ENCODE assay signal across 8 cellular contexts in genomic region chr16:84617631-84618427, GRCh38. TPM values are rescaled to one million over a fixed set of nuclear protein-coding genes. Genes with fewer than 3 reads are reported as not detected.
DNase-seq lines count a peak whose midpoint lies in the region; ATAC-seq and TF ChIP-seq lines count a peak whose summit lies in the region.

COTL1 (minus strand) TSS chr16:84618078; CDS start chr16:84617914, 164 bp downstream.

- H3K27me3 ChIP-seq in gastroesophageal sphincter, result peaks cover 5% of the 10 kb centered on the region

- H3K9me3 ChIP-seq in HEK293 (ENCODE audit: control insufficient read depth, insufficient read depth, low read depth, low read length) (no peaks in the 10 kb centered on the region), gastroesophageal sphincter (no peaks in the 10 kb centered on the region)

- POLR2A ChIA-PET in HEK293 (lab: Yijun Ruan, JAX), result interaction anchor here (0.6 kb wide), 1 partner anchor 132 kb away, joined by 6 read pairs; no protein-coding TSS in a partner anchor

- TF ChIP-seq CTCF in HEK293 (tag by site-specific recombination; IDR thresholded peaks at IDR 0.05) (no peak; the same call in 1 of the 2 replicates), gastroesophageal sphincter (IDR thresholded peaks at IDR 0.05) (peak in 1 of 4 experiments; percentile 23)

- peaks cover 4% of the 10 kb centered on the region; the same call in 1 of the 2 replicates for H3K4me1 ChIP-seq in HEK293 (ENCODE audit: control insufficient read depth, insufficient read depth, low read length)
- peaks cover 0 to 51% (median 25%) of the 10 kb centered on the region in 3 donors for H3K4me1 ChIP-seq in gastroesophageal sphincter

- peak; percentile 48 to 87 for TF ChIP-seq POLR2A in gastroesophageal sphincter (IDR thresholded peaks at IDR 0.05)

- H3K4me3 ChIP-seq in HEK293 (ENCODE audit: low read depth, low read length), result peak within 1 kb of the TSS; percentile 47
- H3K4me3 ChIP-seq in gastroesophageal sphincter, result peak within 1 kb of the TSS; percentile 45 to 74

- CTCF ChIA-PET in HEK293 (lab: Yijun Ruan, JAX), result interaction anchor here (6.3 to 10.8 kb wide), 2 partner anchors 108 to 109 kb away, joined by 115 to 137 read pairs; partner anchors contain the start of gene MEAK7

- H3K36me3 ChIP-seq in HEK293 (ENCODE audit: control insufficient read depth in 2 of 2, insufficient read depth in 1 of 2, low read length in 2 of 2), result peaks cover 0 to 15% of the 10 kb centered on the region in 2 experiments; a peak in 1 of 3 replicates
- H3K36me3 ChIP-seq in gastroesophageal sphincter, result no peaks in the 10 kb centered on the region

- DNase-seq in GF-D8 (lab: John Stamatoyannopoulos, UW) (peak; percentile 79), NAMALWA (ENCODE audit: low spot score) (peak; percentile 94), SK-MEL-5 (ENCODE audit: low read depth, low spot score) (peak; percentile 96), non-pigmented ciliary epithelial cell (ENCODE audit: low read depth) (peak; percentile 92), substantia nigra (lab: John Stamatoyannopoulos, UW) (peak; percentile 43 to 97 (median 88))
- DNase-seq in activated naive CD4-positive, alpha-beta T cell treated with Interleukin-2 at 50 U/mL for 16 hours, result peak; percentile 94

- no peak within 1 kb of the TSS; the same call in 1 of the 2 replicates for H3K27ac ChIP-seq in HEK293 (ENCODE audit: extremely low read depth, low read depth, low read length)
- peak within 1 kb of the TSS in 3 of 4 donors; percentile 80 to 82 (median 80) for H3K27ac ChIP-seq in gastroesophageal sphincter
- peak within 1 kb of the TSS; percentile 71 for H3K27ac ChIP-seq in substantia nigra (ENCODE audit: low read depth, low read length, poor library complexity, severe bottlenecking)

- 1% methylated on average over 14 to 25 of the region's 100 CpGs for WGBS in gastroesophageal sphincter (ENCODE audit: low coverage in 1 of 2), 2 donors

- ATAC-seq in gastroesophageal sphincter, result peak; percentile 94

- in situ Hi-C loops in SK-MEL-5 (cut with HindIII; ENCODE audit: low pct_unique_long_range_greater_than_20kb, low sequenced_read_pairs), result no loop called here

- no peak for TF ChIP-seq EP300 in gastroesophageal sphincter (IDR thresholded peaks at IDR 0.05)

TF ChIP-seq in HEK293, 187 proteins besides CTCF, POLR2A, EP300 and RAD21 (continues in another document):
- no peak for TF ChIP-seq ZNF544 (tag by site-specific recombination; IDR thresholded peaks at IDR 0.05)
- no peak for TF ChIP-seq ZNF623 (tag by site-specific recombination; IDR thresholded peaks at IDR 0.05)
- no peak for TF ChIP-seq ZNF266 (tag by site-specific recombination; IDR thresholded peaks at IDR 0.05; ENCODE audit: low read depth)
- no peak for TF ChIP-seq ZNF146 (tag by site-specific recombination; IDR thresholded peaks at IDR 0.05)
- TF ChIP-seq ZSCAN18 (tag by site-specific recombination; IDR thresholded peaks at IDR 0.05), result no peak
- no peak for TF ChIP-seq ZNF169 (tag by site-specific recombination; IDR thresholded peaks at IDR 0.05)
- no peak for TF ChIP-seq YY1 (tag by site-specific recombination; IDR thresholded peaks at IDR 0.05)
- TF ChIP-seq ZBTB44 (tag by site-specific recombination; IDR thresholded peaks at IDR 0.05), result 0 out of 2 replicates have a peak, but pooled peaks have one; percentile 9
- TF ChIP-seq ZNF843 (tag by site-specific recombination; IDR thresholded peaks at IDR 0.05), result no peak
- TF ChIP-seq ZNF354C (tag by site-specific recombination; IDR thresholded peaks at IDR 0.05; ENCODE audit: borderline replicate concordance, low read depth), result no peak
- TF ChIP-seq MYNN (tag by site-specific recombination; IDR thresholded peaks at IDR 0.05; ENCODE audit: borderline replicate concordance), result no peak
- no peak for TF ChIP-seq REPIN1 (tag by site-specific recombination; IDR thresholded peaks at IDR 0.05; ENCODE audit: low read depth)
- no peak for TF ChIP-seq ZNF624 (tag by site-specific recombination; IDR thresholded peaks at IDR 0.05)
- peak; percentile 76; the same call in 1 of the 2 replicates for TF ChIP-seq ZBTB7A (tag by site-specific recombination; IDR thresholded peaks at IDR 0.05; ENCODE audit: low read depth)
- TF ChIP-seq ZBTB1 (tag by site-specific recombination; IDR thresholded peaks at IDR 0.05), result no peak
- no peak for TF ChIP-seq BCL6B (tag by site-specific recombination; IDR thresholded peaks at IDR 0.05)
- TF ChIP-seq ZNF521 (tag by site-specific recombination; IDR thresholded peaks at IDR 0.05), result no peak
- TF ChIP-seq ZNF398 (tag by site-specific recombination; IDR thresholded peaks at IDR 0.05), result peak; percentile 92
- no peak for TF ChIP-seq TSHZ1 (tag by site-specific recombination; IDR thresholded peaks at IDR 0.05; ENCODE audit: borderline replicate concordance)

RNA-seq across cellular contexts. Expression of gene COTL1, which starts in this region (rescaled TPM):
- 159 and 171 TPM in 2 replicates for total RNA-seq in SK-MEL-5 (2014; rRNA removed; shearing (Covaris generic))
- 289 and 290 TPM in 2 replicates for polyA plus RNA-seq in SK-MEL-5 (2015; cell fraction: cytosol; rRNA removed)
- polyA plus RNA-seq in SK-MEL-5 (2015; cell fraction: nucleus; rRNA removed), result 32.8 and 33.8 TPM in 2 replicates
- 10 to 100 TPM; 13.1 to 46.2 (median 37.3) TPM for total RNA-seq in gastroesophageal sphincter
